Comparison of ENCODE assay signal across 1 cellular context in the genomic region with DNA sequence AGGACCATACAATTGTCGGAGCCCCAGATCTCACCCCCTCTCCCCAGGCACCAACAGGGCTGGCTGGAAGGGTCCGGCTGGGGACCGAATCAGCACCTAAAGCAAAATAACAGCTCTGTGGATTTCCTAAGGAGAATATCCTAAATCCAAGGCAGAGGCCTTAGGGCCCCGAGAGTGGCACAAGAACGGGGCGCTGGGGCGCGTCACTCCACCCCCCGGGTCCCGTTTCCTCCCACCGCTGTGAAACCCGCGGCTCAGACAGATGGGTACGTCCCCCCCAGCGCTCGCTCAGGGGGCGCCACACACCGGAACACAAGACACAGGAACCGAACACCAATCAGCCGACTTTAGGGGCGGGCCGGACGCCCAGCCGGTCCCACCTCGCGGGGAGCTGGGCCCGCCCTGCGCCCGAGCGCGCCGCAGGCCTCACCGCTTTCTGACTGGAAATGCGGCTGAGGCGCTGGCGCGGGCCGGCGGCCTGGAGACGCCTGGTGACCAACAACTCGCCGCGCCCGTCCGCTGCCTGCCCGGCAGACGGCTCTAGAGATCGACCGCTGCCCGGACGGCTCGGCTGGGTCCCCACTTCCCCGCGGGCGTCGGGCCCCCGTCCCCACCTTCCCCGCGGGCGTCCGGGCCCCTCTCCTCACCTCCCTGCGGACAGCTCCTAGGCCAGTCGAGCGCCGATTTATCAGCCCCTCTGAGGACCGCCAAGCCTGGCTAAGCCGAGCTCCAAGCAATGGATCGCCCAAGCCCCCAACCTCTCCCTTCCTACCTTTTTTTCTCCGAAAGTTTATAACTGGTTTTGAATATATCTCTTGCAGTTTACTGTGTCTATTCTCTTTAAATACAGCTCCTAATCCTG.
TF ChIP-seq lines count a peak whose summit lies in the region.

A gene with protein sequence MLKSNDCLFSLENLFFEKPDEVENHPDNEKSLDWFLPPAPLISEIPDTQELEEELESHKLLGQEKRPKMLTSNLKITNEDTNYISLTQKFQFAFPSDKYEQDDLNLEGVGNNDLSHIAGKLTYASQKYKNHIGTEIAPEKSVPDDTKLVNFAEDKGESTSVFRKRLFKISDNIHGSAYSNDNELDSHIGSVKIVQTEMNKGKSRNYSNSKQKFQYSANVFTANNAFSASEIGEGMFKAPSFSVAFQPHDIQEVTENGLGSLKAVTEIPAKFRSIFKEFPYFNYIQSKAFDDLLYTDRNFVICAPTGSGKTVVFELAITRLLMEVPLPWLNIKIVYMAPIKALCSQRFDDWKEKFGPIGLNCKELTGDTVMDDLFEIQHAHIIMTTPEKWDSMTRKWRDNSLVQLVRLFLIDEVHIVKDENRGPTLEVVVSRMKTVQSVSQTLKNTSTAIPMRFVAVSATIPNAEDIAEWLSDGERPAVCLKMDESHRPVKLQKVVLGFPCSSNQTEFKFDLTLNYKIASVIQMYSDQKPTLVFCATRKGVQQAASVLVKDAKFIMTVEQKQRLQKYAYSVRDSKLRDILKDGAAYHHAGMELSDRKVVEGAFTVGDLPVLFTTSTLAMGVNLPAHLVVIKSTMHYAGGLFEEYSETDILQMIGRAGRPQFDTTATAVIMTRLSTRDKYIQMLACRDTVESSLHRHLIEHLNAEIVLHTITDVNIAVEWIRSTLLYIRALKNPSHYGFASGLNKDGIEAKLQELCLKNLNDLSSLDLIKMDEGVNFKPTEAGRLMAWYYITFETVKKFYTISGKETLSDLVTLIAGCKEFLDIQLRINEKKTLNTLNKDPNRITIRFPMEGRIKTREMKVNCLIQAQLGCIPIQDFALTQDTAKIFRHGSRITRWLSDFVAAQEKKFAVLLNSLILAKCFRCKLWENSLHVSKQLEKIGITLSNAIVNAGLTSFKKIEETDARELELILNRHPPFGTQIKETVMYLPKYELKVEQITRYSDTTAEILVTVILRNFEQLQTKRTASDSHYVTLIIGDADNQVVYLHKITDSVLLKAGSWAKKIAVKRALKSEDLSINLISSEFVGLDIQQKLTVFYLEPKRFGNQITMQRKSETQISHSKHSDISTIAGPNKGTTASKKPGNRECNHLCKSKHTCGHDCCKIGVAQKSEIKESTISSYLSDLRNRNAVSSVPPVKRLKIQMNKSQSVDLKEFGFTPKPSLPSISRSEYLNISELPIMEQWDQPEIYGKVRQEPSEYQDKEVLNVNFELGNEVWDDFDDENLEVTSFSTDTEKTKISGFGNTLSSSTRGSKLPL (N-terminal part only) (minus strand): TSS at position 687 of the 862 bp plus-strand sequence. CDS start 3,755 bp downstream, outside the sequence.

TF ChIP-seq in H1, 55 proteins besides CTCF, POLR2A, EP300 and RAD21:
- TF ChIP-seq KDM4A (IDR thresholded peaks at IDR 0.05; ENCODE audit: low read depth, low read length, severe bottlenecking) (peak; percentile 62), TBP (IDR thresholded peaks at IDR 0.05; ENCODE audit: low read depth, low read length) (peak; percentile 64; the same call in 1 of the 2 replicates), CBX5 (IDR thresholded peaks at IDR 0.05; ENCODE audit: low read depth, low read length) (no peak), CBX8 (IDR thresholded peaks at IDR 0.05; ENCODE audit: borderline replicate concordance, low read depth, low read length) (no peak), MAFK (IDR thresholded peaks at IDR 0.05; ENCODE audit: low read depth, low read length) (no peak), MAX (IDR thresholded peaks at IDR 0.05) (peak; percentile 17), SIRT6 (IDR thresholded peaks at IDR 0.05; ENCODE audit: low read length) (no peak), CHD2 (IDR thresholded peaks at IDR 0.05; ENCODE audit: low read length) (0 out of 2 replicates have a peak, but pooled peaks have one; percentile 34), SAP30 (IDR thresholded peaks at IDR 0.05; ENCODE audit: insufficient read depth, insufficient replicate concordance, low read length) (no peak), E2F6 (IDR thresholded peaks at IDR 0.05) (peak; percentile 55; the same call in 1 of the 2 replicates), YY1 (IDR thresholded peaks at IDR 0.05; ENCODE audit: low read depth, low read length) (no peak), EGR1 (IDR thresholded peaks at IDR 0.05; ENCODE audit: borderline replicate concordance, low read depth, low read length) (no peak), POU5F1 (IDR thresholded peaks at IDR 0.05; ENCODE audit: low read depth, low read length) (no peak), SRF (IDR thresholded peaks at IDR 0.05; ENCODE audit: low read depth, low read length) (peak; percentile 93), TAF7 (optimal IDR thresholded peaks at IDR 0.05; ENCODE audit: borderline replicate concordance, low read depth, low read length) (peak; percentile 75), BRCA1 (IDR thresholded peaks at IDR 0.05; ENCODE audit: low read depth, low read length) (no peak), CHD1 (IDR thresholded peaks at IDR 0.05; ENCODE audit: low read depth, low read length) (no peak), BACH1 (IDR thresholded peaks at IDR 0.05; ENCODE audit: low read length) (no peak), GTF2F1 (IDR thresholded peaks at IDR 0.05; ENCODE audit: borderline replicate concordance, low read depth, low read length) (no peak), PHF8 (conservative IDR thresholded peaks at IDR 0.05; ENCODE audit: low read depth, low read length) (peak; percentile 94), RBBP5 (IDR thresholded peaks at IDR 0.05; ENCODE audit: borderline replicate concordance, low read depth, low read length) (peak; percentile 93; the same call in 1 of the 2 replicates), ASH2L (IDR thresholded peaks at IDR 0.05; ENCODE audit: low read length) (peak; percentile 98), GABPA (IDR thresholded peaks at IDR 0.05; ENCODE audit: borderline replicate concordance, insufficient read depth, low read length) (no peak), RFX5 (IDR thresholded peaks at IDR 0.05; ENCODE audit: borderline replicate concordance, low read depth, low read length) (no peak), NRF1 (IDR thresholded peaks at IDR 0.05; ENCODE audit: low read depth, low read length) (no peak), FOSL1 (IDR thresholded peaks at IDR 0.05; ENCODE audit: insufficient read depth, low read depth, low read length) (no peak), NANOG (IDR thresholded peaks at IDR 0.05; ENCODE audit: insufficient read depth, low read depth, low read length, poor library complexity, severe bottlenecking) (no peak), TAF1 (IDR thresholded peaks at IDR 0.05; ENCODE audit: low read depth, low read length) (peak; percentile 84), SUZ12 (IDR thresholded peaks at IDR 0.05; ENCODE audit: low read length) (no peak), TCF12 (IDR thresholded peaks at IDR 0.05; ENCODE audit: low read depth, low read length) (no peak), SIN3A (conservative IDR thresholded peaks at IDR 0.05 in 1 of 2, IDR thresholded peaks at IDR 0.05 in 1 of 2; ENCODE audit: low read depth in 1 of 2, low read length in 2 of 2) (no peak), CREB1 (IDR thresholded peaks at IDR 0.05) (peak; percentile 31)
- TF ChIP-seq, protein P1, sequence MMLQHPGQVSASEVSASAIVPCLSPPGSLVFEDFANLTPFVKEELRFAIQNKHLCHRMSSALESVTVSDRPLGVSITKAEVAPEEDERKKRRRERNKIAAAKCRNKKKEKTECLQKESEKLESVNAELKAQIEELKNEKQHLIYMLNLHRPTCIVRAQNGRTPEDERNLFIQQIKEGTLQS (IDR thresholded peaks at IDR 0.05; ENCODE audit: insufficient read depth, low read depth, low read length), result no peak
- TF ChIP-seq, protein P2, sequence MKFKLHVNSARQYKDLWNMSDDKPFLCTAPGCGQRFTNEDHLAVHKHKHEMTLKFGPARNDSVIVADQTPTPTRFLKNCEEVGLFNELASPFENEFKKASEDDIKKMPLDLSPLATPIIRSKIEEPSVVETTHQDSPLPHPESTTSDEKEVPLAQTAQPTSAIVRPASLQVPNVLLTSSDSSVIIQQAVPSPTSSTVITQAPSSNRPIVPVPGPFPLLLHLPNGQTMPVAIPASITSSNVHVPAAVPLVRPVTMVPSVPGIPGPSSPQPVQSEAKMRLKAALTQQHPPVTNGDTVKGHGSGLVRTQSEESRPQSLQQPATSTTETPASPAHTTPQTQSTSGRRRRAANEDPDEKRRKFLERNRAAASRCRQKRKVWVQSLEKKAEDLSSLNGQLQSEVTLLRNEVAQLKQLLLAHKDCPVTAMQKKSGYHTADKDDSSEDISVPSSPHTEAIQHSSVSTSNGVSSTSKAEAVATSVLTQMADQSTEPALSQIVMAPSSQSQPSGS (IDR thresholded peaks at IDR 0.05; ENCODE audit: low read length), result no peak
- TF ChIP-seq, protein P3, sequence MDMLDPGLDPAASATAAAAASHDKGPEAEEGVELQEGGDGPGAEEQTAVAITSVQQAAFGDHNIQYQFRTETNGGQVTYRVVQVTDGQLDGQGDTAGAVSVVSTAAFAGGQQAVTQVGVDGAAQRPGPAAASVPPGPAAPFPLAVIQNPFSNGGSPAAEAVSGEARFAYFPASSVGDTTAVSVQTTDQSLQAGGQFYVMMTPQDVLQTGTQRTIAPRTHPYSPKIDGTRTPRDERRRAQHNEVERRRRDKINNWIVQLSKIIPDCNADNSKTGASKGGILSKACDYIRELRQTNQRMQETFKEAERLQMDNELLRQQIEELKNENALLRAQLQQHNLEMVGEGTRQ (IDR thresholded peaks at IDR 0.05; ENCODE audit: low read length), result no peak
